Comparison of ENCODE assay signal across 34 cellular contexts in genomic region chr18:78612801-78613200, GRCh38.
"Had no signal": no experiment of that assay in that cellular context is flagged by ENCODE, and none has a peak within 500 bp of the region (broad histone marks: within the 10 kb centered on the region; RNA-seq: fewer than 3 reads in every experiment).

No MANE protein-coding gene starts in this region.

- H3K36me3 ChIP-seq: adrenal gland, breast epithelium, MG63, Peyer's patch had no signal

- H3K4me1 ChIP-seq: adrenal gland, body of pancreas, breast epithelium, Peyer's patch had no signal

- H3K27ac ChIP-seq: adrenal gland, body of pancreas, breast epithelium, Peyer's patch, VCaP had no signal

- H3K4me1 Mint-ChIP-seq: activated CD4-positive, alpha-beta memory T cell treated with anti-CD3 and anti-CD28 coated beads, Interleukin-2, amount 10 ng/mL, durations not matched to agents 7 days and 5 days had no signal

- ATAC-seq: activated naive CD4-positive, alpha-beta T cell treated with anti-CD3 and anti-CD28 coated beads, Interleukin-2, amount 50 U/mL, for 72 hours; body of pancreas; PC-3; SK-N-SH treated with all-trans-retinoic acid at 6 μM for 48 hours had no signal

- H3K4me3 ChIP-seq: adrenal gland, body of pancreas, breast epithelium, MG63, Peyer's patch had no signal

- H3K27ac Mint-ChIP-seq: activated CD4-positive, alpha-beta memory T cell treated with anti-CD3 and anti-CD28 coated beads, Interleukin-2, amount 10 ng/mL, durations not matched to agents 7 days and 5 days; activated naive CD4-positive, alpha-beta T cell treated with anti-CD3 and anti-CD28 coated beads, Interleukin-2, amount 50 U/mL, for 72 hours; activated T-cell treated with anti-CD3 and anti-CD28 coated beads, Interleukin-2, amount 50 U/mL, for 24 hours; activated T-helper 2 cell treated with anti-CD3 and anti-CD28 coated beads, Interferon-gamma antibody, Interleukin-2, Interleukin-4, amounts not matched to agents 10 μg/mL and 5 μg/mL and 100 μg/mL, durations not matched to agents 14 hours and 24 hours and 36 hours had no signal

- H3K27me3 ChIP-seq: adrenal gland, body of pancreas, MG63, Peyer's patch had no signal

- H3K27me3 Mint-ChIP-seq: activated CD4-positive, alpha-beta memory T cell treated with anti-CD3 and anti-CD28 coated beads, Interleukin-2, amount 10 ng/mL, durations not matched to agents 7 days and 5 days had no signal

- DNase-seq: activated CD4-positive, alpha-beta memory T cell treated with anti-CD3 and anti-CD28 coated beads, Interleukin-2, amount 10 ng/mL, durations not matched to agents 7 days and 5 days; activated CD4-positive, alpha-beta T cell treated with anti-CD3 and anti-CD28 coated beads for 1 hour; activated CD4-positive, alpha-beta T cell treated with anti-CD3 and anti-CD28 coated beads for 48 hours; activated CD4-positive, CD25-positive, alpha-beta regulatory T cell; activated gamma-delta T cell; activated naive CD4-positive, alpha-beta T cell treated with Interleukin-2 at 50 U/mL for 16 hours; activated T-cell treated with anti-CD3 and anti-CD28 coated beads, Interleukin-2, amount 50 U/mL, for 24 hours; adrenal gland; body of pancreas; caudate nucleus; cerebellar nuclear complex; Kasumi-1; KG1; MG63; NCI-H1048; NCI-H1105 treated with DMSO at 0.1 percent for 48 hours; NCI-H1436; NCI-H187; NCI-H2171 treated with DMSO at 0.1 percent for 48 hours; NCI-H2227 treated with DMSO at 0.1 percent for 48 hours; NCI-H446; NCI-H526 treated with DMSO at 0.1 percent for 48 hours; PC-3; Peyer's patch; RPMI8226; SIG-M5; T-helper 1 cell; T-helper 2 cell; T-helper 9 cell had no signal

- H3K4me3 Mint-ChIP-seq: activated CD4-positive, alpha-beta memory T cell treated with anti-CD3 and anti-CD28 coated beads, Interleukin-2, amount 10 ng/mL, durations not matched to agents 7 days and 5 days; activated T-cell treated with anti-CD3 and anti-CD28 coated beads, Interleukin-2, amount 50 U/mL, for 24 hours had no signal

- H3K9me3 ChIP-seq: adrenal gland, body of pancreas, MG63, Peyer's patch had no signal
